18 cellular contexts compared by ENCODE assay signal in genomic region chr1:175656416-175656815, GRCh38.
"Had no signal": no experiment of that assay in that cellular context is flagged by ENCODE, and none has a peak within 500 bp of the region (broad histone marks: within the 10 kb centered on the region; RNA-seq: fewer than 3 reads in every experiment).

No MANE protein-coding gene starts in this region.

- H3K9me3 ChIP-seq: colonic mucosa, esophagus squamous epithelium, left lung, lower lobe of right lung, stomach, thyroid gland had no signal

- DNase-seq: colonic mucosa; dermis blood vessel endothelial cell; effector memory CD4-positive, alpha-beta T cell; erythroblast; esophagus squamous epithelium; left lung; lower lobe of right lung; naive thymus-derived CD8-positive, alpha-beta T cell; stimulated activated CD4-positive, alpha-beta T cell treated with anti-CD3 and anti-CD28 coated beads, Interleukin-12 subunit alpha, Interleukin-12 subunit beta, amount 100 ng/mL, for 4 hours; stimulated activated CD4-positive, alpha-beta T cell treated with anti-CD3 and anti-CD28 coated beads, Interleukin-1b, Interleukin-23, amount 100 ng/mL, for 48 hours; stimulated activated CD4-positive, alpha-beta T cell treated with anti-CD3 and anti-CD28 coated beads, Interleukin-4, amount 100 ng/mL, for 1 hour; stimulated activated CD8-positive, alpha-beta memory T cell treated with anti-CD3 and anti-CD28 coated beads, Interleukin-4, amount 100 ng/mL, for 48 hours; stimulated activated naive CD4-positive, alpha-beta T cell treated with Interleukin-2 at 50 U/mL for 16 hours; stomach; thyroid gland had no signal

- H3K27ac ChIP-seq: colonic mucosa, esophagus squamous epithelium, left lung, lower lobe of right lung, parathyroid adenoma, stomach, thyroid gland had no signal

- H3K4me3 ChIP-seq: colonic mucosa, esophagus squamous epithelium, left lung, lower lobe of right lung, smooth muscle cell, stomach, thyroid gland had no signal

- ATAC-seq: left lung; lower lobe of right lung; naive thymus-derived CD8-positive, alpha-beta T cell; sciatic nerve had no signal

- H3K36me3 ChIP-seq: colonic mucosa, esophagus squamous epithelium, left lung, lower lobe of right lung, stomach, thyroid gland had no signal

- H3K27me3 ChIP-seq: colonic mucosa, esophagus squamous epithelium, left lung, stomach, thyroid gland had no signal

- H3K4me1 ChIP-seq: colonic mucosa, esophagus squamous epithelium, left lung, lower lobe of right lung, parathyroid adenoma, stomach, thyroid gland had no signal
